In genomic region chr4:22801391-22801790, GRCh38 we compare ENCODE assay signal across 8 cellular contexts.
"Had no signal": no experiment of that assay in that cellular context is flagged by ENCODE, and none has a peak within 500 bp of the region (broad histone marks: within the 10 kb centered on the region; RNA-seq: fewer than 3 reads in every experiment).

No MANE protein-coding gene starts in this region.

- H3K4me3 ChIP-seq: GM12878 had no signal

- DNase-seq: GDM1, GF-D8 had no signal

- ATAC-seq: GM12878 had no signal

- FAIRE-seq: G401.6, GM12878, GM12891, GM12892, GM18507, GM19239 had no signal
